1 cellular context compared by ENCODE assay signal in the genomic region with DNA sequence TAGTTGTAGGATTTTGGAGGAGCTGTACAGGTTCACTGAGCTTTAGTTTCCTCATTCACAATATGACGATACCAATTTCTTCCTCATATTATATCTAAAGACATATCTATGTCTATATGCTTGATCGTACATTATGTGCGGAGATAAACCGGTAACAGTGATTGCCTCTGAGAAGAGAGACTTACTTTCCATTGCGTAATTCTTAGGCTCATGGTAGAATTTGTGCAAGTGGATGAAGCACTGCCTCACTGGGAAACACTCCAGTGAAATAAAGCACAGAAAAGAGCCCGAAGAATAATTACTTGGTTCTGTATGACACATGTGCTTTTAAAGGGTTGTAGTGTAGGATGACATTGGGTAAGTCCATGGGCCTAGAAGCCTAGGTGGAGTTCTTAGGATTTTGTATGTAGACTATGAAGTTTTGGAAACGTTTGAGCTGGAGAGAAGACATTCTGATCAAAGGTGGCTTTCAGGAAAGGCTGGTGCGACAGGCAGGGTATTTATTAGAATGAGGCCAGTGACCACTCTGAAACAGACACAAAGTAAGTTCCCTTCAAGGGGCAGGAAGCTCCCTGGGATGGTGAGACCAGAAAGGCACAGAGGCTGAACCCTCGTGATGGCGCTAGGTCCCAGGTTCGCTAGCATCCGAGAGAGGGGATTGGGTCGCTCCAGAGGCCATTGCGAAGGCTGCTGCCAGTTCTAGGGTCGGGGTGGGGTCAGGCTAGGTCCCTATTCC.
TF ChIP-seq lines count a peak whose summit lies in the region.

No MANE protein-coding gene starts in this region.

TF ChIP-seq in HCT116, 20 proteins besides CTCF, POLR2A, EP300 and RAD21 (continued from another document):
- TF ChIP-seq, protein P1, sequence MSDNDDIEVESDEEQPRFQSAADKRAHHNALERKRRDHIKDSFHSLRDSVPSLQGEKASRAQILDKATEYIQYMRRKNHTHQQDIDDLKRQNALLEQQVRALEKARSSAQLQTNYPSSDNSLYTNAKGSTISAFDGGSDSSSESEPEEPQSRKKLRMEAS (IDR thresholded peaks at IDR 0.05): no peak
- TF ChIP-seq POLR2AphosphoS5 (IDR thresholded peaks at IDR 0.05; ENCODE audit: low read depth, low read length) (no peak), ZFX (IDR thresholded peaks at IDR 0.05) (no peak)
